18 cellular contexts compared by ENCODE assay signal in genomic region chr22:44848791-44849410, GRCh38.
A peak's percentile ranks its signal among the peaks of the same experiment; 100 is the strongest.
DNase-seq lines count a peak whose midpoint lies in the region; ATAC-seq, FAIRE-seq and TF ChIP-seq lines count a peak whose summit lies in the region.
"Had no signal": no experiment of that assay in that cellular context is flagged by ENCODE, and none has a peak within 500 bp of the region (broad histone marks: within the 10 kb centered on the region; RNA-seq: fewer than 3 reads in every experiment).

No MANE protein-coding gene starts in this region.

- H3K27ac ChIP-seq in kidney (ENCODE audit: low read depth in 2 of 2, low read length in 2 of 2): no peak overlapping the region

- no peak for ATAC-seq in GM21529 (IDR thresholded peaks at IDR 0.05; ENCODE audit: unreplicated experiment)

- intact Hi-C loops in kidney (cut with DNase I) (no loop called here), posterior vena cava (cut with DNase I) (no loop called here)

- FAIRE-seq in kidney (lab: Jason Lieb, UNC): no peak
- FAIRE-seq: A204.1, HTR-8/SVneo had no signal

- H3K4me3 ChIP-seq in H7 (ENCODE audit: insufficient read depth, low read depth, low read length): no peak overlapping the region
- no peak overlapping the region for H3K4me3 ChIP-seq in kidney (ENCODE audit: low read length in 2 of 2)

- peak; percentile 26 for DNase-seq in H7
- peak; percentile 66 for DNase-seq in kidney
- DNase-seq in posterior vena cava (ENCODE audit: low spot score): peak; percentile 74
- DNase-seq in activated CD4-positive, alpha-beta T cell treated with anti-CD3 and anti-CD28 coated beads, Interleukin-2, amount 50 U/mL, for 4 hours: no peak
- no peak for DNase-seq in T-helper 2 cell
- DNase-seq: ACHN; BE2C; C1 segment of cervical spinal cord; CD4-positive, CD25-positive, alpha-beta regulatory T cell; COR-L47; DMS153; DMS79; GDM1; GOT3; H9 had no signal

- no peak for TF ChIP-seq CTCF in kidney (IDR thresholded peaks at IDR 0.05; ENCODE audit: borderline replicate concordance, extremely low read depth, insufficient read depth)

- H3K36me3 ChIP-seq in H7 (replicated peaks; ENCODE audit: control insufficient read depth, insufficient read depth, low read length) (peaks cover 2% of the 10 kb centered on the region), kidney (ENCODE audit: control insufficient read depth in 1 of 2, insufficient read depth in 2 of 2, low read length in 2 of 2) (no peaks in the 10 kb centered on the region)
- H3K36me3 ChIP-seq: BE2C had no signal

- no peaks in the 10 kb centered on the region for H3K27me3 ChIP-seq in H7 (ENCODE audit: control insufficient read depth, insufficient read depth, low read length)
- H3K27me3 ChIP-seq: BE2C had no signal

- H3K9me3 ChIP-seq in kidney (ENCODE audit: control insufficient read depth in 1 of 2, low read length in 2 of 2): no peaks in the 10 kb centered on the region
- H3K9me3 ChIP-seq: BE2C had no signal

- H3K9ac ChIP-seq in kidney (ENCODE audit: low read length in 2 of 2): no peak overlapping the region

- no peaks in the 10 kb centered on the region for H3K4me1 ChIP-seq in kidney (ENCODE audit: control insufficient read depth in 1 of 2, insufficient read depth in 1 of 2, low read depth in 1 of 2, low read length in 2 of 2)
- H3K4me1 ChIP-seq: BE2C had no signal

Comparison
In these comparisons a context has a peak if more than half of its experiments do, and no peak if none do; other contexts are left out.
1. DNase-seq: peak in H7 (single experiment), kidney (single experiment) and posterior vena cava (single experiment); none in activated CD4-positive, alpha-beta T cell treated with anti-CD3 and anti-CD28 coated beads, Interleukin-2, amount 50 U/mL, for 4 hours (0 of 2) and T-helper 2 cell (0 of 5).